10 cellular contexts compared by ENCODE assay signal in genomic region chr15:82571722-82572222, GRCh38. TPM values are rescaled to one million over a fixed set of nuclear protein-coding genes. Genes with fewer than 3 reads are reported as not detected.
DNase-seq lines count a peak whose midpoint lies in the region; ATAC-seq and TF ChIP-seq lines count a peak whose summit lies in the region.
"Had no signal": no experiment of that assay in that cellular context is flagged by ENCODE, and none has a peak within 500 bp of the region (broad histone marks: within the 10 kb centered on the region; RNA-seq: fewer than 3 reads in every experiment).

No MANE protein-coding gene starts in this region.

- no peaks in the 10 kb centered on the region for H3K9me3 ChIP-seq in SK-N-MC (ENCODE audit: low read depth, low read length)

- peaks cover 5% of the 10 kb centered on the region for H3K27me3 Mint-ChIP-seq in glutamatergic neuron (ENCODE audit: unreplicated experiment)

- ATAC-seq in omental fat pad (ENCODE audit: low FRiP score) (peak; percentile 70), GM21723 (IDR thresholded peaks at IDR 0.05; ENCODE audit: unreplicated experiment) (no peak), HG02798 (IDR thresholded peaks at IDR 0.05; ENCODE audit: poor library complexity, unreplicated experiment) (no peak)

- peak overlapping the region; percentile 98 for H3K27ac Mint-ChIP-seq in glutamatergic neuron (ENCODE audit: unreplicated experiment)
- H3K27ac Mint-ChIP-seq: T-helper 1 cell treated with Interleukin-12 subunit alpha and Interleukin-12 subunit beta and Interleukin-4 antibody, amounts not matched to agents 30 μg/mL and 1 μg/mL, for 36 hours had no signal

- no peaks in the 10 kb centered on the region for H3K36me3 Mint-ChIP-seq in glutamatergic neuron (ENCODE audit: unreplicated experiment)

- TF ChIP-seq CTCF in glutamatergic neuron (IDR thresholded peaks at IDR 0.05; ENCODE audit: partially characterized antibody, unreplicated experiment) (no peak), omental fat pad (IDR thresholded peaks at IDR 0.05) (no peak)

- no peak overlapping the region for H3K27ac ChIP-seq in SK-N-MC
- H3K27ac ChIP-seq: 22Rv1 had no signal

- peak; percentile 50 for DNase-seq in DMS53 (lab: John Stamatoyannopoulos, UW)
- no peak for DNase-seq in DMS53 treated with DMSO at 0.1 percent for 48 hours (lab: John Stamatoyannopoulos, UW; ENCODE audit: unreplicated experiment)
- DNase-seq in SK-N-MC (ENCODE audit: low read depth, low spot score): no peak
- DNase-seq in glutamatergic neuron: peak; percentile 75
- no peak for DNase-seq in omental fat pad (ENCODE audit: low spot score)
- no peak for DNase-seq in activated gamma-delta T cell (lab: John Stamatoyannopoulos, UW)

- peak overlapping the region; percentile 26; the same call in 1 of the 2 replicates for H3K4me3 ChIP-seq in SK-N-MC

- H3K9ac ChIP-seq in SK-N-MC (ENCODE audit: insufficient read length): no peak overlapping the region

- peaks cover 37% of the 10 kb centered on the region for H3K4me1 Mint-ChIP-seq in glutamatergic neuron (ENCODE audit: low read depth, unreplicated experiment)

- H3K4me3 Mint-ChIP-seq in glutamatergic neuron (ENCODE audit: unreplicated experiment): peak overlapping the region; percentile 74
- H3K4me3 Mint-ChIP-seq: T-helper 1 cell treated with Interleukin-12 subunit alpha and Interleukin-12 subunit beta and Interleukin-4 antibody, amounts not matched to agents 30 μg/mL and 1 μg/mL, for 36 hours had no signal

- peaks cover 9% of the 10 kb centered on the region for H3K9me3 Mint-ChIP-seq in glutamatergic neuron (ENCODE audit: unreplicated experiment)
- H3K9me3 Mint-ChIP-seq: T-helper 1 cell treated with Interleukin-12 subunit alpha and Interleukin-12 subunit beta and Interleukin-4 antibody, amounts not matched to agents 30 μg/mL and 1 μg/mL, for 36 hours had no signal

- H3K36me3 ChIP-seq in SK-N-MC (ENCODE audit: insufficient read depth, low read length): no peaks in the 10 kb centered on the region

RNA-seq across cellular contexts. Expression of gene RPS17, which starts 31.5 kb away (rescaled TPM):
- total RNA-seq in glutamatergic neuron (ENCODE audit: unreplicated experiment): 874 TPM
- total RNA-seq in omental fat pad: 1,000 to 10,000 TPM; 2,008 to 3,328 (median 2,462) TPM

Comparison
In these comparisons a context has a peak if more than half of its experiments do, and no peak if none do; other contexts are left out.
1. DNase-seq: peak in DMS53 (single experiment) and glutamatergic neuron (single experiment); none in DMS53 treated with DMSO at 0.1 percent for 48 hours (single experiment), SK-N-MC (single experiment), omental fat pad (single experiment) and activated gamma-delta T cell (single experiment).